Comparison of ENCODE assay signal across 8 cellular contexts in genomic region chr19:44890366-44891015, GRCh38. TPM values are rescaled to one million over a fixed set of nuclear protein-coding genes. Genes with fewer than 3 reads are reported as not detected.
DNase-seq lines count a peak whose midpoint lies in the region; ATAC-seq, FAIRE-seq and TF ChIP-seq lines count a peak whose summit lies in the region.

No MANE protein-coding gene starts in this region.

- H3K27me3 ChIP-seq in K562 (ENCODE audit: control insufficient read depth in 2 of 2, insufficient read depth in 2 of 2, low read length in 2 of 2) (no peaks in the 10 kb centered on the region), psoas muscle (ENCODE audit: insufficient read depth in 3 of 3, low read length in 2 of 3) (no peaks in the 10 kb centered on the region)

- H3K36me3 ChIP-seq in K562 (ENCODE audit: control insufficient read depth, insufficient read depth, low read length) (peaks cover 52% of the 10 kb centered on the region), psoas muscle (ENCODE audit: insufficient read depth in 1 of 2, low read depth in 1 of 2) (peaks cover 7 to 32% of the 10 kb centered on the region in 2 donors)

- FAIRE-seq in K562 (lab: Jason Lieb, UNC): peak; percentile 100

- intact Hi-C loops in K562 (cut with micrococcal nuclease): loop anchor here (2.0 kb wide), 2 partner anchors 24 to 46 kb away; partner anchors contain the start of gene APOC1
- intact Hi-C loops in psoas muscle (cut with DNase I): no loop called here

- peak in 1 of 2 experiments; percentile 18; a peak in 1 of 4 replicates for TF ChIP-seq RAD21 in K562 (CRISPR knock-in tag; conservative IDR thresholded peaks at IDR 0.05 in 1 of 2, IDR thresholded peaks at IDR 0.05 in 1 of 2)

- H3K4me3 ChIP-seq in GM12865 (ENCODE audit: low read depth, low read length) (peak overlapping the region; percentile 65), K562 (peak overlapping the region; percentile 46), psoas muscle (peak overlapping the region; percentile 71)

- under 1% methylated on average over 39 of the region's 40 CpGs for WGBS in K562 (ENCODE audit: insufficient coverage, low coverage, missing lambda C conversion rate)
- 0% methylated on average over 39 to 40 of the region's 40 CpGs for WGBS in psoas muscle, 3 donors

- peaks cover 6% of the 10 kb centered on the region; the same call in 1 of the 2 replicates for H4K20me1 ChIP-seq in K562 (replicated peaks; ENCODE audit: control insufficient read depth, insufficient read depth, low read length)

- peak overlapping the region; percentile 81 to 88; a peak in 3 of 4 replicates for H3K9ac ChIP-seq in K562 (ENCODE audit: insufficient read depth in 1 of 2, low read depth in 2 of 2, low read length in 2 of 2)

- H3K9me1 ChIP-seq in K562 (ENCODE audit: control insufficient read depth, insufficient read depth, low read length): no peaks in the 10 kb centered on the region

- ATAC-seq in HG02610 (IDR thresholded peaks at IDR 0.05; ENCODE audit: unreplicated experiment) (peak; percentile 82), K562 (peak; percentile 93), psoas muscle (peak; percentile 89 to 92 (median 90))

- peak overlapping the region; percentile 88 for H2AFZ ChIP-seq in K562 (ENCODE audit: low read depth, low read length)

- BruUV-seq in K562 (replicated peaks; lab: Mats Ljungman, UMichigan): no TSS peak

- TF ChIP-seq POLR2A in K562 (conservative IDR thresholded peaks at IDR 0.05): peak; percentile 98

- peak overlapping the region; percentile 96 for H3K27ac ChIP-seq in K562 (ENCODE audit: extremely low read depth, low read depth, low read length)
- H3K27ac ChIP-seq in psoas muscle: peak overlapping the region; percentile 94

- CTCF ChIA-PET in K562 (lab: Yijun Ruan, JAX; ENCODE audit: low intra/inter-chr PET ratio): no interaction called here

- DNase-seq in 8988T: peak; percentile 86
- DNase-seq in GM12865 (ENCODE audit: low read depth): no peak
- peak; percentile 100 for DNase-seq in MV-4-11 (lab: John Stamatoyannopoulos, UW)
- peak; percentile 100 for DNase-seq in SHP77 treated with DMSO at 0.1 percent for 48 hours (lab: John Stamatoyannopoulos, UW)
- peak; percentile 93 to 100 (median 96) for DNase-seq in K562 (ENCODE audit: extremely low read depth in 1 of 4, low spot score in 3 of 4)
- peak; percentile 99 for DNase-seq in hepatic stellate cell (ENCODE audit: low spot score)
- DNase-seq in psoas muscle: no peak

- peak; percentile 46; the same call in 1 of the 2 replicates for TF ChIP-seq EP300 in K562 (IDR thresholded peaks at IDR 0.05; ENCODE audit: low read length)

- H3K79me2 ChIP-seq in K562 (ENCODE audit: control insufficient read depth, insufficient read depth, low read length): peaks cover 43% of the 10 kb centered on the region

- H3K9me3 ChIP-seq in K562 (replicated peaks; ENCODE audit: control insufficient read depth, insufficient read depth, low read depth, low read length): no peaks in the 10 kb centered on the region; the same call in 1 of the 2 replicates
- no peaks in the 10 kb centered on the region for H3K9me3 ChIP-seq in psoas muscle

- in situ Hi-C loops in K562 (cut with MboI): loop anchor here (10.0 kb wide), 1 partner anchor 164 kb away; no protein-coding TSS in a partner anchor

- TF ChIP-seq CTCF in GM12865 (IDR thresholded peaks at IDR 0.05; ENCODE audit: insufficient read depth, low read depth, low read length, missing control alignments) (no peak), K562 (IDR thresholded peaks at IDR 0.05 in 2 of 3, conservative IDR thresholded peaks at IDR 0.05 in 1 of 3; ENCODE audit: insufficient read depth in 2 of 3, low read depth in 1 of 3, low read length in 3 of 3) (no peak), psoas muscle (IDR thresholded peaks at IDR 0.05) (no peak)

- H3K4me2 ChIP-seq in K562 (ENCODE audit: insufficient read depth, low read length): peak overlapping the region; percentile 94

- H3K4me1 ChIP-seq in K562 (replicated peaks in 1 of 2; ENCODE audit: control insufficient read depth in 2 of 2, insufficient read depth in 2 of 2, low read length in 2 of 2) (peaks cover 17 to 33% of the 10 kb centered on the region in 2 experiments), psoas muscle (peaks cover 21% of the 10 kb centered on the region)

- POLR2A ChIA-PET in K562 (lab: Yijun Ruan, JAX): interaction anchor here (0.5 to 1.8 kb wide), 21 partner anchors 9 to 549 kb away, joined by 3 to 9 read pairs (median 4); partner anchors contain the start of genes APOE and NECTIN2

RNA-seq across cellular contexts. Expression of gene TOMM40, which starts 0.6 kb away (rescaled TPM):
- 24.5 and 69.0 TPM in 2 replicates for total RNA-seq in K562 (2011; cell fraction: chromatin; rRNA removed; ENCODE audit: low replicate concordance)
- 64.5 and 69.3 TPM in 2 replicates for total RNA-seq in K562 (2011; cell fraction: nucleolus; rRNA removed)
- 42.7 and 46.9 TPM in 2 replicates for total RNA-seq in K562 (2011; cell fraction: nucleoplasm; rRNA removed)
- total RNA-seq in K562 (2014; rRNA removed): 194 and 237 TPM in 2 replicates
- 71.1 and 81.5 TPM in 2 replicates for total RNA-seq in K562 (2014; rRNA removed; fragmentation: Illumina TruSeq; extraction: Trizol)
- 165 and 169 TPM in 2 replicates for total RNA-seq in K562 (2015; rRNA removed; fragmentation: Illumina TruSeq; extraction: Trizol)
- total RNA-seq in K562 (2021): 290 and 296 TPM in 2 replicates
- 101 and 117 TPM in 2 replicates for polyA plus RNA-seq in K562 (2011; rRNA removed)
- 146 and 312 TPM in 2 replicates for polyA plus RNA-seq in K562 (2011; cell fraction: cytosol; rRNA removed)
- 73.1 and 101 TPM in 2 replicates for polyA plus RNA-seq in K562 (2011; cell fraction: nucleus; rRNA removed)
- polyA plus RNA-seq in K562 (2012): 116 and 170 TPM in 2 replicates
- 160 and 200 TPM in 2 replicates for polyA plus RNA-seq in K562 (2014; fragmentation: Illumina TruSeq; extraction: Trizol)
- polyA plus RNA-seq in K562 (2014; fragmentation: Nextera tagmentation; extraction: Ambion mirVana): 1 to 10 TPM in 1 of 2 experiments, under 1 TPM in 1; 0.89 to 5.4 TPM
- 192 and 229 TPM in 2 replicates for polyA plus RNA-seq in K562 (2014; rRNA removed)
- polyA minus RNA-seq in K562 (2011; rRNA and poly(A)+ RNA removed): 34.9 and 75.1 TPM in 2 replicates
- polyA minus RNA-seq in K562 (2011; cell fraction: cytosol; rRNA and poly(A)+ RNA removed): 71.0 and 79.5 TPM in 2 replicates
- polyA minus RNA-seq in K562 (2011; cell fraction: nucleus; rRNA and poly(A)+ RNA removed): 22.6 and 24.0 TPM in 2 replicates
- 100 to 1,000 TPM in 1 of 4 donors, 10 to 100 TPM in 3; 42.3 to 111 (median 71.4) TPM for total RNA-seq in psoas muscle
- 100 to 1,000 TPM in 1 of 3 donors, 10 to 100 TPM in 2; 67.6 to 330 (median 69.7) TPM for polyA plus RNA-seq in psoas muscle

RNA-seq across cellular contexts. Expression of gene APOE, which starts 15.1 kb away (rescaled TPM):
- 12.0 and 25.1 TPM in 2 replicates for total RNA-seq in K562 (2011; cell fraction: chromatin; rRNA removed; ENCODE audit: low replicate concordance)
- total RNA-seq in K562 (2011; cell fraction: nucleolus; rRNA removed): 54.6 and 64.9 TPM in 2 replicates
- 29.0 and 36.6 TPM in 2 replicates for total RNA-seq in K562 (2011; cell fraction: nucleoplasm; rRNA removed)
- total RNA-seq in K562 (2014; rRNA removed) (113 and 122 TPM in 2 replicates), K562 (2014; rRNA removed; fragmentation: Illumina TruSeq; extraction: Trizol) (5.9 and 11.8 TPM in 2 replicates), K562 (2015; rRNA removed; fragmentation: Illumina TruSeq; extraction: Trizol) (180 and 204 TPM in 2 replicates), K562 (2021) (88.7 and 92.0 TPM in 2 replicates), psoas muscle (10 to 100 TPM in 3 of 4 donors, 1 to 10 TPM in 1; 7.1 to 19.0 (median 11.9) TPM)
- polyA plus RNA-seq in K562 (2011; rRNA removed) (27.5 and 37.5 TPM in 2 replicates), K562 (2014; fragmentation: Illumina TruSeq; extraction: Trizol) (17.5 and 32.7 TPM in 2 replicates), K562 (2014; fragmentation: Nextera tagmentation; extraction: Ambion mirVana) (under 1 TPM in 1 of 2 experiments, not detected in 1; 0.14 TPM), K562 (2014; rRNA removed) (124 TPM in 2 replicates), psoas muscle (10 to 100 TPM in 1 of 3 donors, 1 to 10 TPM in 2; 4.9 to 17.8 (median 6.8) TPM)
- polyA plus RNA-seq in K562 (2011; cell fraction: cytosol; rRNA removed): 86.2 and 145 TPM in 2 replicates
- polyA plus RNA-seq in K562 (2011; cell fraction: nucleus; rRNA removed): 25.5 and 31.9 TPM in 2 replicates
- 228 and 283 TPM in 2 replicates for polyA plus RNA-seq in K562 (2012)
- 3.9 and 4.7 TPM in 2 replicates for polyA minus RNA-seq in K562 (2011; rRNA and poly(A)+ RNA removed)
- 11.5 and 23.0 TPM in 2 replicates for polyA minus RNA-seq in K562 (2011; cell fraction: cytosol; rRNA and poly(A)+ RNA removed)
- polyA minus RNA-seq in K562 (2011; cell fraction: nucleus; rRNA and poly(A)+ RNA removed): 3.8 and 6.4 TPM in 2 replicates

RNA-seq across cellular contexts. Expression of gene APOC1, which starts 23.9 kb away (rescaled TPM):
- total RNA-seq in K562 (2011; cell fraction: chromatin; rRNA removed; ENCODE audit: low replicate concordance): 15.7 and 30.4 TPM in 2 replicates
- total RNA-seq in K562 (2011; cell fraction: nucleolus; rRNA removed): 70.0 and 74.0 TPM in 2 replicates
- total RNA-seq in K562 (2011; cell fraction: nucleoplasm; rRNA removed): 46.3 and 59.4 TPM in 2 replicates
- total RNA-seq in K562 (2014; rRNA removed) (151 and 190 TPM in 2 replicates), K562 (2014; rRNA removed; fragmentation: Illumina TruSeq; extraction: Trizol) (134 and 155 TPM in 2 replicates), K562 (2015; rRNA removed; fragmentation: Illumina TruSeq; extraction: Trizol) (305 and 312 TPM in 2 replicates), K562 (2021) (220 and 308 TPM in 2 replicates), psoas muscle (10 to 100 TPM in 1 of 4 donors, 1 to 10 TPM in 3; 5.7 to 16.8 (median 8.3) TPM)
- polyA plus RNA-seq in K562 (2011; rRNA removed) (115 and 174 TPM in 2 replicates), K562 (2014; fragmentation: Illumina TruSeq; extraction: Trizol) (239 and 302 TPM in 2 replicates), K562 (2014; fragmentation: Nextera tagmentation; extraction: Ambion mirVana) (100 to 1,000 TPM; 371 to 408 TPM), K562 (2014; rRNA removed) (184 and 227 TPM in 2 replicates), psoas muscle (10 to 100 TPM in 1 of 3 donors, 1 to 10 TPM in 2; 1.6 to 14.4 (median 4.7) TPM)
- polyA plus RNA-seq in K562 (2011; cell fraction: cytosol; rRNA removed): 112 and 124 TPM in 2 replicates
- 50.9 and 80.6 TPM in 2 replicates for polyA plus RNA-seq in K562 (2011; cell fraction: nucleus; rRNA removed)
- 460 and 496 TPM in 2 replicates for polyA plus RNA-seq in K562 (2012)
- polyA minus RNA-seq in K562 (2011; rRNA and poly(A)+ RNA removed): 22.7 and 22.9 TPM in 2 replicates
- 60.6 and 76.4 TPM in 2 replicates for polyA minus RNA-seq in K562 (2011; cell fraction: cytosol; rRNA and poly(A)+ RNA removed)
- polyA minus RNA-seq in K562 (2011; cell fraction: nucleus; rRNA and poly(A)+ RNA removed): 2.2 and 14.6 TPM in 2 replicates

RNA-seq across cellular contexts. Expression of gene NECTIN2, which starts 44.4 kb away (rescaled TPM):
- total RNA-seq in K562 (2011; cell fraction: chromatin; rRNA removed; ENCODE audit: low replicate concordance): 51.7 and 114 TPM in 2 replicates
- total RNA-seq in K562 (2011; cell fraction: nucleolus; rRNA removed): 140 and 162 TPM in 2 replicates
- 124 and 148 TPM in 2 replicates for total RNA-seq in K562 (2011; cell fraction: nucleoplasm; rRNA removed)
- total RNA-seq in K562 (2014; rRNA removed) (65.3 and 78.5 TPM in 2 replicates), K562 (2014; rRNA removed; fragmentation: Illumina TruSeq; extraction: Trizol) (29.8 and 34.9 TPM in 2 replicates), K562 (2015; rRNA removed; fragmentation: Illumina TruSeq; extraction: Trizol) (33.8 and 36.5 TPM in 2 replicates), K562 (2021) (83.6 and 84.8 TPM in 2 replicates), psoas muscle (10 to 100 TPM; 17.5 to 32.9 (median 24.1) TPM)
- polyA plus RNA-seq in K562 (2011; rRNA removed) (32.7 and 73.0 TPM in 2 replicates), K562 (2014; fragmentation: Illumina TruSeq; extraction: Trizol) (92.7 and 94.9 TPM in 2 replicates), K562 (2014; fragmentation: Nextera tagmentation; extraction: Ambion mirVana) (1 to 10 TPM; 3.9 to 4.9 TPM), K562 (2014; rRNA removed) (41.4 and 43.6 TPM in 2 replicates), psoas muscle (10 to 100 TPM in 2 of 3 donors, 1 to 10 TPM in 1; 9.0 to 18.1 (median 11.2) TPM)
- 78.1 and 87.1 TPM in 2 replicates for polyA plus RNA-seq in K562 (2011; cell fraction: cytosol; rRNA removed)
- 35.6 and 37.9 TPM in 2 replicates for polyA plus RNA-seq in K562 (2011; cell fraction: nucleus; rRNA removed)
- polyA plus RNA-seq in K562 (2012): 76.8 and 118 TPM in 2 replicates
- 29.4 and 29.7 TPM in 2 replicates for polyA minus RNA-seq in K562 (2011; rRNA and poly(A)+ RNA removed)
- 43.7 and 44.6 TPM in 2 replicates for polyA minus RNA-seq in K562 (2011; cell fraction: cytosol; rRNA and poly(A)+ RNA removed)
- 9.2 and 15.6 TPM in 2 replicates for polyA minus RNA-seq in K562 (2011; cell fraction: nucleus; rRNA and poly(A)+ RNA removed)

RNA-seq across cellular contexts. Expression of gene APOC4, which starts 51.5 kb away (rescaled TPM):
- not detected in 2 replicates for total RNA-seq in K562 (2011; cell fraction: chromatin; rRNA removed; ENCODE audit: low replicate concordance)
- not detected in 2 replicates for total RNA-seq in K562 (2011; cell fraction: nucleolus; rRNA removed)
- total RNA-seq in K562 (2011; cell fraction: nucleoplasm; rRNA removed): not detected in 2 replicates
- not detected in 2 replicates for total RNA-seq in K562 (2014; rRNA removed)
- total RNA-seq in K562 (2014; rRNA removed; fragmentation: Illumina TruSeq; extraction: Trizol): not detected in 2 replicates
- not detected in 2 replicates for total RNA-seq in K562 (2015; rRNA removed; fragmentation: Illumina TruSeq; extraction: Trizol)
- not detected in 2 replicates for total RNA-seq in K562 (2021)
- polyA plus RNA-seq in K562 (2011; rRNA removed): not detected in 2 replicates
- polyA plus RNA-seq in K562 (2011; cell fraction: cytosol; rRNA removed): 0.15 TPM in 1 of 2 replicates, not detected in the other
- polyA plus RNA-seq in K562 (2011; cell fraction: nucleus; rRNA removed): not detected in 2 replicates
- polyA plus RNA-seq in K562 (2012): not detected in 2 replicates
- polyA plus RNA-seq in K562 (2014; fragmentation: Illumina TruSeq; extraction: Trizol): 0.46 TPM in 1 of 2 replicates, not detected in the other
- polyA plus RNA-seq in K562 (2014; fragmentation: Nextera tagmentation; extraction: Ambion mirVana): not detected
- not detected in 2 replicates for polyA plus RNA-seq in K562 (2014; rRNA removed)
- polyA minus RNA-seq in K562 (2011; rRNA and poly(A)+ RNA removed): not detected in 2 replicates
- polyA minus RNA-seq in K562 (2011; cell fraction: cytosol; rRNA and poly(A)+ RNA removed): not detected in 2 replicates
- not detected in 2 replicates for polyA minus RNA-seq in K562 (2011; cell fraction: nucleus; rRNA and poly(A)+ RNA removed)
- total RNA-seq in psoas muscle: not detected
- not detected for polyA plus RNA-seq in psoas muscle

Comparison
In these comparisons a context has a peak if more than half of its experiments do, and no peak if none do; other contexts are left out.
1. DNase-seq: peak in 8988T (single experiment), MV-4-11 (single experiment), SHP77 treated with DMSO at 0.1 percent for 48 hours (single experiment), K562 (4 of 4) and hepatic stellate cell (single experiment); none in GM12865 (single experiment) and psoas muscle (0 of 2).
2. Peak in every context shown above with its lines, with median percentiles within 50 percentile points of each other: H3K4me3 ChIP-seq and ATAC-seq.